Comparison of ENCODE assay signal across 16 cellular contexts in genomic region chr1:2251363-2251762, GRCh38. TPM values are rescaled to one million over a fixed set of nuclear protein-coding genes. Genes with fewer than 3 reads are reported as not detected.
DNase-seq lines count a peak whose midpoint lies in the region; ATAC-seq and TF ChIP-seq lines count a peak whose summit lies in the region.
"Had no signal": no experiment of that assay in that cellular context is flagged by ENCODE, and none has a peak within 500 bp of the region (broad histone marks: within the 10 kb centered on the region; RNA-seq: fewer than 3 reads in every experiment).

No MANE protein-coding gene starts in this region.

- peak overlapping the region in 1 of 2 donors; percentile 27 for H3K4me3 ChIP-seq in esophagus (ENCODE audit: low read depth in 1 of 2, low read length in 2 of 2)
- peak overlapping the region; percentile 9 for H3K4me3 ChIP-seq in psoas muscle
- H3K4me3 ChIP-seq: dorsolateral prefrontal cortex, PC-9 had no signal

- H3K27me3 ChIP-seq in esophagus (ENCODE audit: control insufficient read depth in 1 of 2, insufficient read depth in 2 of 2, low read length in 2 of 2): no peaks in the 10 kb centered on the region
- H3K27me3 ChIP-seq in psoas muscle (ENCODE audit: insufficient read depth in 3 of 3, low read length in 2 of 3): no peaks in the 10 kb centered on the region
- H3K27me3 ChIP-seq: dorsolateral prefrontal cortex had no signal

- H3K4me1 ChIP-seq in esophagus (ENCODE audit: control insufficient read depth in 2 of 2, insufficient read depth in 2 of 2, low read length in 1 of 2): peaks cover 34 to 72% of the 10 kb centered on the region in 2 donors
- peaks cover 70% of the 10 kb centered on the region for H3K4me1 ChIP-seq in psoas muscle

- DNase-seq in psoas muscle (peak in 1 of 2 donors; percentile 7), HuH-7.5 (ENCODE audit: low spot score) (no peak), NOMO-1 (lab: John Stamatoyannopoulos, UW; ENCODE audit: unreplicated experiment in 2 of 2) (no peak)
- DNase-seq: activated B cell treated with CpG ODN at 0.5 μM for 24 hours; activated T-cell treated with anti-CD3 and anti-CD28 coated beads for 4 hours; dorsolateral prefrontal cortex; mesendoderm; NCI-H1694; NCI-H524 treated with DMSO at 0.1 percent for 48 hours; PC-9; stimulated activated CD4-positive, alpha-beta T cell treated with anti-CD3 and anti-CD28 coated beads, Interleukin-12 subunit alpha, Interleukin-12 subunit beta, amount 100 ng/mL, for 4 hours; substantia nigra had no signal

- intact Hi-C loops in psoas muscle (cut with DNase I): no loop called here

- ATAC-seq in psoas muscle (no peak), GM19328 (IDR thresholded peaks at IDR 0.05; ENCODE audit: unreplicated experiment) (no peak)

- H3K9me3 ChIP-seq in KOPT-K1 (ENCODE audit: insufficient read depth, low read length, poor library complexity, severe bottlenecking): peaks cover 14% of the 10 kb centered on the region
- peaks cover 0 to 5% of the 10 kb centered on the region in 2 donors for H3K9me3 ChIP-seq in esophagus (ENCODE audit: control insufficient read depth in 2 of 2, insufficient read depth in 1 of 2, low read depth in 1 of 2, low read length in 1 of 2)
- peaks cover 6% of the 10 kb centered on the region for H3K9me3 ChIP-seq in psoas muscle

- H3K36me3 ChIP-seq in KOPT-K1 (ENCODE audit: insufficient read depth, low read length) (no peaks in the 10 kb centered on the region), esophagus (ENCODE audit: control insufficient read depth in 2 of 2, insufficient read depth in 2 of 2, low read length in 1 of 2) (peaks cover 0 to 7% of the 10 kb centered on the region in 2 donors), psoas muscle (ENCODE audit: insufficient read depth in 1 of 2, low read depth in 1 of 2) (no peaks in the 10 kb centered on the region)

- peak overlapping the region; percentile 98 for H3K27ac ChIP-seq in C4-2B
- H3K27ac ChIP-seq in KOPT-K1 (ENCODE audit: low read depth, low read length, poor library complexity, severe bottlenecking): peak overlapping the region; percentile 6
- peak overlapping the region; percentile 43 to 81 for H3K27ac ChIP-seq in esophagus (ENCODE audit: low read depth in 2 of 2, low read length in 1 of 2)
- H3K27ac ChIP-seq in psoas muscle: no peak overlapping the region
- H3K27ac ChIP-seq: PC-9 had no signal

- TF ChIP-seq CTCF in C4-2B (conservative IDR thresholded peaks at IDR 0.05) (no peak), psoas muscle (IDR thresholded peaks at IDR 0.05) (no peak)

- WGBS in esophagus, 2 donors: 61 to 69% methylated on average over 14 of the region's 14 CpGs
- 50 to 59% (median 50%) methylated on average over 14 of the region's 14 CpGs for WGBS in psoas muscle, 3 donors

RNA-seq across cellular contexts. Expression of gene SKI, which starts 23.2 kb away (rescaled TPM):
- polyA plus RNA-seq in esophagus (10 to 100 TPM; 11.5 to 12.8 TPM), psoas muscle (10 to 100 TPM in 2 of 3 donors, 1 to 10 TPM in 1; 7.7 to 20.9 (median 18.3) TPM)
- total RNA-seq in psoas muscle: 10 to 100 TPM; 21.4 to 32.1 (median 30.3) TPM

RNA-seq across cellular contexts. Expression of gene FAAP20, which starts 56.8 kb away (rescaled TPM):
- polyA plus RNA-seq in esophagus (10 to 100 TPM; 32.9 to 44.8 TPM), psoas muscle (10 to 100 TPM; 22.1 to 48.1 (median 28.2) TPM)
- 10 to 100 TPM; 17.8 to 26.3 (median 19.4) TPM for total RNA-seq in psoas muscle
